15 cellular contexts compared by ENCODE assay signal in the genomic region with DNA sequence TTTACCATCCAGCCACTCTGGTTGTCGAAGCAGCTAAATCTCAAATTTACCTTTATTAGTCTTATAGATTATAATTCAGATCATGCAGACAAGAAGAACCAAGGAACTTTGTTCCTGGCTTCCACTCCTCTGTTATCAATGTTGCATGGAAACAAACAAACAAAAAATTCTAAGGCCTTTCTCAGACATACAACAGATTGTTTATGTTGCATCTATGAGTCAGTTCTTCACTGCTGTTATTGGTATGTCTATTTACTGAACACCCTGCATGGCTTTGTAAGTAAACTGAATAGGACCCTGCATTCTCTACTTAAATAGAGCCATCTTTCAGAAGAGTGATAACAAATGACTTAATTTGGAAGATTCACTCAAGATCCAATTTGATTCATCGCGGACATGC. TPM values are rescaled to one million over a fixed set of nuclear protein-coding genes. Genes with fewer than 3 reads are reported as not detected.
DNase-seq lines count a peak whose midpoint lies in the region; ATAC-seq and TF ChIP-seq lines count a peak whose summit lies in the region.
"Had no signal": no experiment of that assay in that cellular context is flagged by ENCODE, and none has a peak within 500 bp of the region (broad histone marks: within the 10 kb centered on the region; RNA-seq: fewer than 3 reads in every experiment).

No MANE protein-coding gene starts in this region.

- no peaks in the 10 kb centered on the region for H3K9me3 Mint-ChIP-seq in CD8-positive, alpha-beta memory T cell
- H3K9me3 Mint-ChIP-seq in T-cell (no peaks in the 10 kb centered on the region), immature natural killer cell (no peaks in the 10 kb centered on the region)
- H3K9me3 Mint-ChIP-seq in stimulated activated naive B cell treated with anti-CD40 and anti-IgM and Interleukin-4, amounts not matched to agents 10 μg/mL and 1 μg/mL and 100 μg/mL, for 72 hours: no peaks in the 10 kb centered on the region

- CTCF ChIA-PET in CD8-positive, alpha-beta memory T cell (lab: Charles Lee): interaction anchor here (1.0 to 6.4 kb wide), 10 partner anchors 16 to 192 kb away, joined by 3 to 80 read pairs (median 4); no protein-coding TSS in a partner anchor
- CTCF ChIA-PET in T-cell (lab: Charles Lee): interaction anchor here (0.5 to 5.1 kb wide), 10 partner anchors 10 to 199 kb away, joined by 3 to 50 read pairs (median 5); no protein-coding TSS in a partner anchor

- peaks cover 37% of the 10 kb centered on the region for H3K4me1 ChIP-seq in CD8-positive, alpha-beta memory T cell (ENCODE audit: insufficient read depth, low read length)

- no peak for TF ChIP-seq CTCF in 22Rv1 (IDR thresholded peaks at IDR 0.05)

- H3K27ac ChIP-seq in 22Rv1: peak overlapping the region; percentile 86; the same call in 1 of the 2 replicates
- H3K27ac ChIP-seq in CD8-positive, alpha-beta memory T cell (ENCODE audit: low read depth, low read length): no peak overlapping the region
- H3K27ac ChIP-seq: gastroesophageal sphincter, KMS-11 had no signal

- H3K9me3 ChIP-seq in CD8-positive, alpha-beta memory T cell (ENCODE audit: low read length): no peaks in the 10 kb centered on the region
- H3K9me3 ChIP-seq: gastroesophageal sphincter had no signal

- DNase-seq in CD8-positive, alpha-beta memory T cell: no peak
- DNase-seq in T-cell (no peak), immature natural killer cell (no peak), activated gamma-delta T cell (lab: John Stamatoyannopoulos, UW) (no peak), NCI-H2107 treated with DMSO at 0.1 percent for 48 hours (lab: John Stamatoyannopoulos, UW; ENCODE audit: unreplicated experiment) (no peak)
- DNase-seq in stimulated activated naive B cell treated with anti-CD40 and anti-IgM and Interleukin-4, amounts not matched to agents 10 μg/mL and 1 μg/mL and 100 μg/mL, for 72 hours: no peak
- DNase-seq: amygdala, DMS153, left ventricle myocardium superior, NCI-H1436, substantia nigra had no signal

- H3K27me3 ChIP-seq in CD8-positive, alpha-beta memory T cell (ENCODE audit: insufficient read depth, low read length, poor library complexity, severe bottlenecking): no peaks in the 10 kb centered on the region
- H3K27me3 ChIP-seq: gastroesophageal sphincter had no signal

- peaks cover 0 to 14% (median 0%) of the 10 kb centered on the region in 3 donors for H3K36me3 Mint-ChIP-seq in CD8-positive, alpha-beta memory T cell
- no peaks in the 10 kb centered on the region for H3K36me3 Mint-ChIP-seq in T-cell
- no peaks in the 10 kb centered on the region for H3K36me3 Mint-ChIP-seq in immature natural killer cell
- peaks cover 8 to 9% of the 10 kb centered on the region in 2 donors for H3K36me3 Mint-ChIP-seq in stimulated activated naive B cell treated with anti-CD40 and anti-IgM and Interleukin-4, amounts not matched to agents 10 μg/mL and 1 μg/mL and 100 μg/mL, for 72 hours

- no peak overlapping the region for H3K4me3 ChIP-seq in CD8-positive, alpha-beta memory T cell (ENCODE audit: low read length)
- H3K4me3 ChIP-seq: gastroesophageal sphincter had no signal

- ATAC-seq in T-cell (replicated peaks in 1 of 4) (no peak), GM21723 (IDR thresholded peaks at IDR 0.05; ENCODE audit: unreplicated experiment) (no peak)
- no peak for ATAC-seq in stimulated activated naive B cell treated with anti-CD40 and anti-IgM and Interleukin-4, amounts not matched to agents 10 μg/mL and 1 μg/mL and 100 μg/mL, for 72 hours (replicated peaks)
- ATAC-seq: gastroesophageal sphincter, left ventricle myocardium superior had no signal

- peaks cover 39 to 58% (median 56%) of the 10 kb centered on the region in 3 donors for H3K4me1 Mint-ChIP-seq in CD8-positive, alpha-beta memory T cell
- H3K4me1 Mint-ChIP-seq in T-cell: peaks cover 49 to 71% (median 65%) of the 10 kb centered on the region in 3 donors
- H3K4me1 Mint-ChIP-seq in immature natural killer cell: peaks cover 31 to 37% of the 10 kb centered on the region in 2 donors
- H3K4me1 Mint-ChIP-seq in stimulated activated naive B cell treated with anti-CD40 and anti-IgM and Interleukin-4, amounts not matched to agents 10 μg/mL and 1 μg/mL and 100 μg/mL, for 72 hours: peaks cover 23 to 47% of the 10 kb centered on the region in 2 donors

- H3K36me3 ChIP-seq in CD8-positive, alpha-beta memory T cell (ENCODE audit: insufficient read depth, low read length): no peaks in the 10 kb centered on the region
- H3K36me3 ChIP-seq: gastroesophageal sphincter had no signal

- H3K27ac Mint-ChIP-seq in CD8-positive, alpha-beta memory T cell: peak overlapping the region; percentile 82 to 97 (median 94)
- H3K27ac Mint-ChIP-seq in T-cell (peak overlapping the region; percentile 93 to 95), immature natural killer cell (peak overlapping the region in 4 of 6 donors; percentile 5 to 77 (median 8))
- H3K27ac Mint-ChIP-seq in stimulated activated naive B cell treated with anti-CD40 and anti-IgM and Interleukin-4, amounts not matched to agents 10 μg/mL and 1 μg/mL and 100 μg/mL, for 72 hours: no peak overlapping the region

- H3K4me3 Mint-ChIP-seq in CD8-positive, alpha-beta memory T cell: peak overlapping the region in 3 of 7 donors; percentile 82 to 94 (median 85)
- H3K4me3 Mint-ChIP-seq in T-cell (peak overlapping the region in 2 of 3 donors; percentile 78 to 92), immature natural killer cell (peak overlapping the region in 2 of 5 donors; percentile 23 to 82)
- H3K4me3 Mint-ChIP-seq in stimulated activated naive B cell treated with anti-CD40 and anti-IgM and Interleukin-4, amounts not matched to agents 10 μg/mL and 1 μg/mL and 100 μg/mL, for 72 hours: no peak overlapping the region

- H3K27me3 Mint-ChIP-seq in CD8-positive, alpha-beta memory T cell: no peaks in the 10 kb centered on the region
- H3K27me3 Mint-ChIP-seq in T-cell (no peaks in the 10 kb centered on the region), immature natural killer cell (ENCODE audit: low read depth in 3 of 3) (peaks cover 5 to 20% (median 15%) of the 10 kb centered on the region in 3 donors)
- no peaks in the 10 kb centered on the region for H3K27me3 Mint-ChIP-seq in stimulated activated naive B cell treated with anti-CD40 and anti-IgM and Interleukin-4, amounts not matched to agents 10 μg/mL and 1 μg/mL and 100 μg/mL, for 72 hours

- POLR2A ChIA-PET in CD8-positive, alpha-beta memory T cell (lab: Charles Lee): interaction anchor here (1.4 to 4.8 kb wide), 2 partner anchors 106 to 115 kb away, joined by 3 to 68 read pairs; no protein-coding TSS in a partner anchor
- POLR2A ChIA-PET in T-cell (lab: Charles Lee): interaction anchor here (0.6 to 1.5 kb wide), 3 partner anchors 72 to 199 kb away, joined by 5 to 6 read pairs (median 5); no protein-coding TSS in a partner anchor

RNA-seq across cellular contexts. Expression of gene ANKRD44, which starts 1.6 kb away (rescaled TPM):
- total RNA-seq in CD8-positive, alpha-beta memory T cell: 100 to 1,000 TPM; 142 to 150 TPM
- polyA plus RNA-seq in CD8-positive, alpha-beta memory T cell: 90.1 TPM
- total RNA-seq in T-cell: 100 to 1,000 TPM; 225 to 333 (median 238) TPM
- polyA plus RNA-seq in immature natural killer cell: 100 to 1,000 TPM in 1 of 3 donors, 10 to 100 TPM in 2; 58.0 to 125 (median 65.6) TPM

Comparison
In these comparisons a context has a peak if more than half of its experiments do, and no peak if none do; other contexts are left out.
1. H3K4me3 Mint-ChIP-seq: peak in T-cell (2 of 3); none in stimulated activated naive B cell treated with anti-CD40 and anti-IgM and Interleukin-4, amounts not matched to agents 10 μg/mL and 1 μg/mL and 100 μg/mL, for 72 hours (0 of 2).